In genomic region chr10:122019414-122019975, GRCh38 we compare ENCODE assay signal across 9 cellular contexts. TPM values are rescaled to one million over a fixed set of nuclear protein-coding genes. Genes with fewer than 3 reads are reported as not detected.
DNase-seq lines count a peak whose midpoint lies in the region; ATAC-seq and TF ChIP-seq lines count a peak whose summit lies in the region.
"Had no signal": no experiment of that assay in that cellular context is flagged by ENCODE, and none has a peak within 500 bp of the region (broad histone marks: within the 10 kb centered on the region; RNA-seq: fewer than 3 reads in every experiment).

No MANE protein-coding gene starts in this region.

- no peaks in the 10 kb centered on the region for H3K36me3 ChIP-seq in A673 (ENCODE audit: insufficient read depth, low read length, poor library complexity, severe bottlenecking)

- TF ChIP-seq CTCF in omental fat pad (IDR thresholded peaks at IDR 0.05) (no peak), A673 (conservative IDR thresholded peaks at IDR 0.05; ENCODE audit: low read depth, low read length) (no peak)

- no peaks in the 10 kb centered on the region for H3K27me3 ChIP-seq in A673 (replicated peaks; ENCODE audit: insufficient read depth, low read depth, low read length, poor library complexity)

- POLR2A ChIA-PET in A673 (lab: Charles Lee; ENCODE audit: low non-redundant PET), result no interaction called here

- intact Hi-C loops in A673 (cut with micrococcal nuclease; ENCODE audit: unreplicated experiment), result no loop called here
- intact Hi-C loops in posterior cingulate gyrus (cut with DNase I), result no loop called here

- no peaks in the 10 kb centered on the region for H3K4me1 ChIP-seq in A673 (ENCODE audit: insufficient read depth, low read length, poor library complexity, severe bottlenecking)

- H3K9me3 ChIP-seq in A673 (ENCODE audit: low read depth, low read length, poor library complexity, severe bottlenecking), result no peaks in the 10 kb centered on the region

- ATAC-seq in omental fat pad (ENCODE audit: low FRiP score), result peak; percentile 71
- no peak for ATAC-seq in HG02981 (IDR thresholded peaks at IDR 0.05; ENCODE audit: unreplicated experiment)

- no TSS peak for BruUV-seq in A673 (replicated peaks; lab: Mats Ljungman, UMichigan)

- H3K4me3 ChIP-seq in A673 (ENCODE audit: low read depth, low read length, poor library complexity, severe bottlenecking), result no peak overlapping the region

- DNase-seq in DMS53 (lab: John Stamatoyannopoulos, UW), result peak; percentile 90
- peak; percentile 84 for DNase-seq in NCI-H510A treated with DMSO at 0.1 percent for 48 hours (lab: John Stamatoyannopoulos, UW)
- DNase-seq in glomerular visceral epithelial cell (ENCODE audit: extremely low spot score), result peak; percentile 19
- DNase-seq in omental fat pad (ENCODE audit: low spot score), result no peak
- no peak for DNase-seq in NCI-H2196 (lab: John Stamatoyannopoulos, UW; ENCODE audit: unreplicated experiment)
- no peak for DNase-seq in A673 (ENCODE audit: low spot score)
- no peak for DNase-seq in posterior cingulate gyrus
- DNase-seq: erythroblast had no signal

- H3K27ac ChIP-seq in A673 (ENCODE audit: low read depth, low read length, poor library complexity, severe bottlenecking), result no peak overlapping the region

- CTCF ChIA-PET in A673 (lab: Charles Lee), result no interaction called here

RNA-seq across cellular contexts. Expression of gene TACC2, which starts 30.5 kb away (rescaled TPM):
- total RNA-seq in omental fat pad (10 to 100 TPM; 23.8 to 33.6 (median 29.4) TPM), A673 (2021) (0.55 and 0.62 TPM in 2 replicates)

RNA-seq across cellular contexts. Expression of gene NSMCE4A, which starts 44.5 kb away (rescaled TPM):
- total RNA-seq in omental fat pad, result 10 to 100 TPM; 36.0 to 99.1 (median 58.9) TPM
- total RNA-seq in A673 (2021), result 67.2 and 71.7 TPM in 2 replicates

Comparison
In these comparisons a context has a peak if more than half of its experiments do, and no peak if none do; other contexts are left out.
1. DNase-seq: peak in DMS53 (single experiment), NCI-H510A treated with DMSO at 0.1 percent for 48 hours (single experiment) and glomerular visceral epithelial cell (single experiment); none in omental fat pad (single experiment), NCI-H2196 (single experiment), A673 (single experiment) and posterior cingulate gyrus (0 of 10).
2. RNA of gene TACC2, which starts 30.5 kb away (total RNA-seq): 23.8 to 33.6 TPM in omental fat pad; 0.55 to 0.62 TPM in A673; every median in the first group is over 10 times any median in the second.